1 cellular context compared by ENCODE assay signal in the genomic region with DNA sequence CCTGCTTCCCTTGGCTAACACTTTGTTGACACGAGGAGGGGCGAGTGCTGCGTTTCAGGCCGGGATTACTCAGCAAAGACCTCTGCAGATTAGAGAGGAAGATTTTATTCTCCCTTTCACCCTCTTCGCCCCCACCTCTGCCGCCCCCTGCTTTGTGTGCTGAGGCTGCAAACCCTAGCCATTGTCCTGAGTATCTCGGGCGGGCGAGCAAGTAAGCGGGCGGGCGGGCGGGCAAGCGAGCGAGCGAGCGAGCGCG.
TF ChIP-seq lines count a peak whose summit lies in the region.

No MANE protein-coding gene starts in this region.

TF ChIP-seq in GM23338, 12 proteins besides CTCF, POLR2A, EP300 and RAD21 (continued from another document):
- TF ChIP-seq CREB1 (CRISPR knock-in tag; IDR thresholded peaks at IDR 0.05; ENCODE audit: low read depth) (no peak), NANOG (IDR thresholded peaks at IDR 0.05; ENCODE audit: borderline replicate concordance) (no peak), EZH2 (IDR thresholded peaks at IDR 0.05; ENCODE audit: low read depth, unreplicated experiment) (no peak), ZNF331 (CRISPR knock-in tag; IDR thresholded peaks at IDR 0.05; ENCODE audit: low read depth) (no peak), STAT1 (IDR thresholded peaks at IDR 0.05; ENCODE audit: unreplicated experiment) (no peak), POLR2AphosphoS5 (IDR thresholded peaks at IDR 0.05; ENCODE audit: low read depth) (no peak), ZNF114 (CRISPR knock-in tag; IDR thresholded peaks at IDR 0.05) (no peak)
- TF ChIP-seq, protein P1, sequence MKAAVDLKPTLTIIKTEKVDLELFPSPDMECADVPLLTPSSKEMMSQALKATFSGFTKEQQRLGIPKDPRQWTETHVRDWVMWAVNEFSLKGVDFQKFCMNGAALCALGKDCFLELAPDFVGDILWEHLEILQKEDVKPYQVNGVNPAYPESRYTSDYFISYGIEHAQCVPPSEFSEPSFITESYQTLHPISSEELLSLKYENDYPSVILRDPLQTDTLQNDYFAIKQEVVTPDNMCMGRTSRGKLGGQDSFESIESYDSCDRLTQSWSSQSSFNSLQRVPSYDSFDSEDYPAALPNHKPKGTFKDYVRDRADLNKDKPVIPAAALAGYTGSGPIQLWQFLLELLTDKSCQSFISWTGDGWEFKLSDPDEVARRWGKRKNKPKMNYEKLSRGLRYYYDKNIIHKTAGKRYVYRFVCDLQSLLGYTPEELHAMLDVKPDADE (IDR thresholded peaks at IDR 0.05) = no peak
- TF ChIP-seq, protein P2, sequence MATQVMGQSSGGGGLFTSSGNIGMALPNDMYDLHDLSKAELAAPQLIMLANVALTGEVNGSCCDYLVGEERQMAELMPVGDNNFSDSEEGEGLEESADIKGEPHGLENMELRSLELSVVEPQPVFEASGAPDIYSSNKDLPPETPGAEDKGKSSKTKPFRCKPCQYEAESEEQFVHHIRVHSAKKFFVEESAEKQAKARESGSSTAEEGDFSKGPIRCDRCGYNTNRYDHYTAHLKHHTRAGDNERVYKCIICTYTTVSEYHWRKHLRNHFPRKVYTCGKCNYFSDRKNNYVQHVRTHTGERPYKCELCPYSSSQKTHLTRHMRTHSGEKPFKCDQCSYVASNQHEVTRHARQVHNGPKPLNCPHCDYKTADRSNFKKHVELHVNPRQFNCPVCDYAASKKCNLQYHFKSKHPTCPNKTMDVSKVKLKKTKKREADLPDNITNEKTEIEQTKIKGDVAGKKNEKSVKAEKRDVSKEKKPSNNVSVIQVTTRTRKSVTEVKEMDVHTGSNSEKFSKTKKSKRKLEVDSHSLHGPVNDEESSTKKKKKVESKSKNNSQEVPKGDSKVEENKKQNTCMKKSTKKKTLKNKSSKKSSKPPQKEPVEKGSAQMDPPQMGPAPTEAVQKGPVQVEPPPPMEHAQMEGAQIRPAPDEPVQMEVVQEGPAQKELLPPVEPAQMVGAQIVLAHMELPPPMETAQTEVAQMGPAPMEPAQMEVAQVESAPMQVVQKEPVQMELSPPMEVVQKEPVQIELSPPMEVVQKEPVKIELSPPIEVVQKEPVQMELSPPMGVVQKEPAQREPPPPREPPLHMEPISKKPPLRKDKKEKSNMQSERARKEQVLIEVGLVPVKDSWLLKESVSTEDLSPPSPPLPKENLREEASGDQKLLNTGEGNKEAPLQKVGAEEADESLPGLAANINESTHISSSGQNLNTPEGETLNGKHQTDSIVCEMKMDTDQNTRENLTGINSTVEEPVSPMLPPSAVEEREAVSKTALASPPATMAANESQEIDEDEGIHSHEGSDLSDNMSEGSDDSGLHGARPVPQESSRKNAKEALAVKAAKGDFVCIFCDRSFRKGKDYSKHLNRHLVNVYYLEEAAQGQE (IDR thresholded peaks at IDR 0.05; ENCODE audit: unreplicated experiment) = no peak
TF ChIP-seq in GM23338: peak in this region for 0.
